Comparison of ENCODE assay signal across 7 cellular contexts in genomic region chr1:244151558-244151957, GRCh38.
"Had no signal": no experiment of that assay in that cellular context is flagged by ENCODE, and none has a peak within 500 bp of the region (broad histone marks: within the 10 kb centered on the region; RNA-seq: fewer than 3 reads in every experiment).

No MANE protein-coding gene starts in this region.

- H3K27me3 Mint-ChIP-seq: IgD-negative memory B cell had no signal

- ATAC-seq: GM23338, HepG2 had no signal

- H3K36me3 Mint-ChIP-seq: IgD-negative memory B cell had no signal

- DNase-seq: H9, HCEC 1CT, HFFc6, KBM-7 had no signal

- H3K27ac Mint-ChIP-seq: GM23338, H9, HFFc6, IgD-negative memory B cell had no signal

- H3K9me3 Mint-ChIP-seq: GM23338, H9, HFFc6, IgD-negative memory B cell had no signal

- H3K4me3 ChIP-seq: GM23338 had no signal

- H3K4me1 Mint-ChIP-seq: GM23338, IgD-negative memory B cell had no signal

- H3K4me3 Mint-ChIP-seq: GM23338, H9, HFFc6, IgD-negative memory B cell had no signal
